Comparison of ENCODE assay signal across 31 cellular contexts in the genomic region with DNA sequence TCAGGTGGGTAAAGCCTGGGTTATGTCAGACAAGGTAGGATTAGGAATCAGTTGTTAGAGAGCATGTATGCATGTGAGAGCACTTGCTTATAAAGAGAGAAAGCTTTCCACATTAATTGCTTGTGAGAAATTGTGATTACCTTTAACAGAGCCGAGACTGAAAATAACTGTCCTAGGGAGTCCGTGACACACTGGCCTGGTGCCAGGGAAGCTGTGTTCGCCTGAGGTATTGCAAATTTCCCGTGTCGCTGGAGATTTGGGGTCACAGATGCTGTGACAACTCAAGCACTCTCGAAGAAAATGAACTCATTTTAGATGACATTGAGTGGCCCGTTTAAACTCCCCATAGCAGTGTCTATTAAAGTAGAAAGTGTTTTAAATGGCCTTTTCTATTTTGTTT. TPM values are rescaled to one million over a fixed set of nuclear protein-coding genes. Genes with fewer than 3 reads are reported as not detected.
A peak's percentile ranks its signal among the peaks of the same experiment; 100 is the strongest.
DNase-seq lines count a peak whose midpoint lies in the region; ATAC-seq, FAIRE-seq and TF ChIP-seq lines count a peak whose summit lies in the region.
"Had no signal": no experiment of that assay in that cellular context is flagged by ENCODE, and none has a peak within 500 bp of the region (broad histone marks: within the 10 kb centered on the region; RNA-seq: fewer than 3 reads in every experiment).

No MANE protein-coding gene starts in this region.

- intact Hi-C loops in body of pancreas (cut with DNase I): no loop called here

- DNase-seq in NCI-H1092 treated with DMSO at 0.1 percent for 48 hours (lab: John Stamatoyannopoulos, UW) (peak; percentile 21), NCI-H1092 (lab: John Stamatoyannopoulos, UW) (no peak), DMS79 treated with DMSO at 0.1 percent for 48 hours (lab: John Stamatoyannopoulos, UW) (peak; percentile 90), NCI-H2227 treated with DMSO at 0.1 percent for 48 hours (lab: John Stamatoyannopoulos, UW) (peak; percentile 65), body of pancreas (peak; percentile 28 to 57 (median 35)), GM19239 (ENCODE audit: insufficient read length, low spot score) (no peak), GDM1 (lab: John Stamatoyannopoulos, UW) (no peak), D721Med (ENCODE audit: insufficient read length, low spot score) (no peak)
- DNase-seq: activated CD4-positive, alpha-beta T cell treated with anti-CD3 and anti-CD28 coated beads, Interleukin-2, amount 50 U/mL, for 4 hours; activated CD4-positive, CD25-positive, alpha-beta regulatory T cell; activated CD8-positive, alpha-beta memory T cell treated with anti-CD3 and anti-CD28 coated beads, Interleukin-2, amount 10 ng/mL, durations not matched to agents 7 days and 5 days; activated gamma-delta T cell treated with Interleukin-2 at 50 U/mL for 16 hours; activated naive CD8-positive, alpha-beta T cell treated with anti-CD3 and anti-CD28 coated beads, Interleukin-2, amount 10 ng/mL, durations not matched to agents 7 days and 5 days; activated T-cell treated with anti-CD3 and anti-CD28 coated beads, Interleukin-2, amount 50 U/mL, for 4 hours; aorta; COR-L47; DND-41; erythroblast; glutamatergic neuron; IMR-90; NCI-H2081 treated with DMSO at 0.1 percent for 48 hours; PC-3; stimulated activated CD4-positive, alpha-beta T cell treated with anti-CD3 and anti-CD28 coated beads, Interleukin-1b, Interleukin-23, amount 100 ng/mL, for 48 hours; stimulated activated naive CD8-positive, alpha-beta T cell treated with anti-CD3 and anti-CD28 coated beads, Interleukin-15, Interleukin-2, amounts not matched to agents 100 U/mL and 50 U/mL, for 24 hours had no signal

- FAIRE-seq in GM19239 (lab: Jason Lieb, UNC) (no peak), D721Med (lab: Jason Lieb, UNC) (no peak)
- FAIRE-seq: islet of Langerhans, urothelium cell line had no signal

- no peaks in the 10 kb centered on the region for H3K27me3 ChIP-seq in body of pancreas
- H3K27me3 ChIP-seq: BLaER1 treated with 17β-estradiol and CSF1 and Interleukin-3, amounts not matched to agents 10 nM and 100 nM; neural progenitor cell had no signal

- 44 to 60% methylated on average over 7 of the region's 7 CpGs for WGBS in body of pancreas, 2 donors

- no peaks in the 10 kb centered on the region for H3K9me3 ChIP-seq in body of pancreas
- H3K9me3 ChIP-seq: BLaER1 treated with 17β-estradiol and CSF1 and Interleukin-3, amounts not matched to agents 10 nM and 100 nM had no signal

- H3K36me3 ChIP-seq in body of pancreas (replicated peaks in 1 of 2; ENCODE audit: insufficient read depth in 1 of 2, low read depth in 2 of 2): no peaks in the 10 kb centered on the region
- H3K36me3 ChIP-seq: BLaER1 treated with 17β-estradiol and CSF1 and Interleukin-3, amounts not matched to agents 10 nM and 100 nM; neural progenitor cell had no signal

- no peak for TF ChIP-seq POLR2A in body of pancreas (IDR thresholded peaks at IDR 0.05)

- no peaks in the 10 kb centered on the region for H3K4me1 ChIP-seq in body of pancreas
- H3K4me1 ChIP-seq: BLaER1 treated with 17β-estradiol and CSF1 and Interleukin-3, amounts not matched to agents 10 nM and 100 nM; neural progenitor cell had no signal

- peak overlapping the region in 3 of 4 donors; percentile 13 to 61 (median 34) for H3K27ac ChIP-seq in body of pancreas
- H3K27ac ChIP-seq: 22Rv1; BLaER1 treated with 17β-estradiol and CSF1 and Interleukin-3, amounts not matched to agents 10 nM and 100 nM; coronary artery; neural progenitor cell had no signal

- ATAC-seq in body of pancreas: no peak
- ATAC-seq: activated CD8-positive, alpha-beta memory T cell treated with anti-CD3 and anti-CD28 coated beads, Interleukin-2, amount 10 ng/mL, durations not matched to agents 7 days and 5 days; activated T-cell treated with anti-CD3 and anti-CD28 coated beads, Interleukin-2, amount 50 U/mL, for 4 hours; SK-N-SH treated with all-trans-retinoic acid at 6 μM for 48 hours; stimulated activated naive CD8-positive, alpha-beta T cell treated with anti-CD3 and anti-CD28 coated beads, Interleukin-15, Interleukin-2, amounts not matched to agents 100 U/mL and 50 U/mL, for 24 hours had no signal

- no peak overlapping the region for H3K4me3 ChIP-seq in body of pancreas
- H3K4me3 ChIP-seq: BLaER1 treated with 17β-estradiol and CSF1 and Interleukin-3, amounts not matched to agents 10 nM and 100 nM; coronary artery; neural progenitor cell had no signal

- TF ChIP-seq CTCF in body of pancreas (IDR thresholded peaks at IDR 0.05) (no peak), D721Med (IDR thresholded peaks at IDR 0.05; ENCODE audit: insufficient read depth, missing control alignments) (no peak)

RNA-seq across cellular contexts. Expression of a gene that starts 9.6 kb away (rescaled TPM):
- 1 to 10 TPM; 2.6 to 5.2 TPM for total RNA-seq in body of pancreas

Comparison
In these comparisons a context has a peak if more than half of its experiments do, and no peak if none do; other contexts are left out.
1. DNase-seq: peak in NCI-H1092 treated with DMSO at 0.1 percent for 48 hours (single experiment), DMS79 treated with DMSO at 0.1 percent for 48 hours (single experiment), NCI-H2227 treated with DMSO at 0.1 percent for 48 hours (single experiment) and body of pancreas (4 of 4); none in NCI-H1092 (single experiment), GM19239 (single experiment), GDM1 (single experiment) and D721Med (single experiment).